Comparison of ENCODE assay signal across 8 cellular contexts in genomic region chr4:123396294-123397275, GRCh38. TPM values are rescaled to one million over a fixed set of nuclear protein-coding genes. Genes with fewer than 3 reads are reported as not detected.
DNase-seq lines count a peak whose midpoint lies in the region; ATAC-seq lines count a peak whose summit lies in the region.

SPRY1 (plus strand) TSS chr4:123396795; CDS start chr4:123401592, 4,797 bp downstream.

- no peaks in the 10 kb centered on the region for H3K9me3 Mint-ChIP-seq in stimulated activated memory B cell treated with anti-CD40 and anti-IgM and Interleukin-4, amounts not matched to agents 10 μg/mL and 1 μg/mL and 100 μg/mL, for 72 hours

- DNase-seq in DMS153 treated with DMSO at 0.1 percent for 48 hours (lab: John Stamatoyannopoulos, UW; ENCODE audit: unreplicated experiment) (peak; percentile 88), Kasumi-1 (lab: John Stamatoyannopoulos, UW) (peak; percentile 92 to 95), RKO (ENCODE audit: low spot score) (peak; percentile 94), activated T-helper 1 cell treated with Interleukin-2 at 50 U/mL for 16 hours (ENCODE audit: low read depth) (peak; percentile 37), fibroblast of gingiva (ENCODE audit: low read depth) (peak; percentile 81), myocyte (ENCODE audit: low read depth) (peak; percentile 95)

- peaks cover 31% of the 10 kb centered on the region for H3K4me1 Mint-ChIP-seq in stimulated activated memory B cell treated with anti-CD40 and anti-IgM and Interleukin-4, amounts not matched to agents 10 μg/mL and 1 μg/mL and 100 μg/mL, for 72 hours

- peak within 1 kb of the TSS; percentile 75 for H3K4me3 Mint-ChIP-seq in stimulated activated memory B cell treated with anti-CD40 and anti-IgM and Interleukin-4, amounts not matched to agents 10 μg/mL and 1 μg/mL and 100 μg/mL, for 72 hours

- H3K36me3 Mint-ChIP-seq in stimulated activated memory B cell treated with anti-CD40 and anti-IgM and Interleukin-4, amounts not matched to agents 10 μg/mL and 1 μg/mL and 100 μg/mL, for 72 hours, result no peaks in the 10 kb centered on the region

- peaks cover 21% of the 10 kb centered on the region for H3K27me3 Mint-ChIP-seq in stimulated activated memory B cell treated with anti-CD40 and anti-IgM and Interleukin-4, amounts not matched to agents 10 μg/mL and 1 μg/mL and 100 μg/mL, for 72 hours

- peak; percentile 49 for ATAC-seq in GM21825 (IDR thresholded peaks at IDR 0.05; ENCODE audit: unreplicated experiment)
- ATAC-seq in stimulated activated memory B cell treated with anti-CD40 and anti-IgM and Interleukin-4, amounts not matched to agents 10 μg/mL and 1 μg/mL and 100 μg/mL, for 72 hours, result peak; percentile 70

- H3K27ac Mint-ChIP-seq in stimulated activated memory B cell treated with anti-CD40 and anti-IgM and Interleukin-4, amounts not matched to agents 10 μg/mL and 1 μg/mL and 100 μg/mL, for 72 hours, result peak within 1 kb of the TSS; percentile 74

RNA-seq across cellular contexts. Expression of gene SPRY1, which starts in this region (rescaled TPM):
- total RNA-seq in myocyte, result 14.8 and 19.8 TPM in 2 replicates
- 2.8 TPM for polyA plus RNA-seq in myocyte (2012)

Comparison
In these comparisons a context has a peak if more than half of its experiments do, and no peak if none do; other contexts are left out.
1. Peak in every context shown above with its lines: DNase-seq and ATAC-seq.
2. DNase-seq: peak in every context shown above with its lines; median percentile 95 in myocyte; 94 in RKO; 94 in Kasumi-1; 88 in DMS153 treated with DMSO at 0.1 percent for 48 hours; 81 in fibroblast of gingiva; 37 in activated T-helper 1 cell treated with Interleukin-2 at 50 U/mL for 16 hours.